Comparison of ENCODE assay signal across 1 cellular context in the genomic region with DNA sequence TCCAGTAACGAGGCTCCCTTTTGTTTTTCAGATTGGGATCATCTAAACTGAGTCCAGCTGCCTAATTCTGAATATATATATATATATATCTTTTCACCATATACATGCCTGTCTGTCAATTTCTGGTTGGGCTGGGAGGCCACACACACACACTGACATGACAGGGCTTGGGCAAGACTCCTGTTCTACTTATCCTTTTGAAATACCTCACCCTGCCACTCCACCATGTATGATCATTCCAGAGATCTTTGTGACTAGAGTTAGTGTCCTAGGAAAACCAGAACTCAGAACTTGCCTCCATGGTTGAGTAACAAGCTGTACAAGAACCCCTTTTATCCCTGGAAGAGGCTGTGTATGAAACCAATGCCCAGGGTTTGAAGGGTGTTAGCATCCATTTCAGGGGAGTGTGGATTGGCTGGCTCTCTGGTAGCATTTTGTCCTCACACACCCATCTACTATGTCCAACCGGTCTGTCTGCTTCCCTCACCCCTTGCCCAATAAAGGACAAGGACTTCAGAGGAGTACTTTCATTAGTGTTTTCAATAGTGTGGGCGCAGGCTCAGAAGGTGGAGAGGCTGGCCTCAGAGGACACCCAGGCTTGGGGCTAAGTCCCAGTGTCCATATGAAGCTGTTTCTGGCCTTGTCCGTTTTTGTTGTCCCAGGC.
TF ChIP-seq lines count a peak whose summit lies in the region.

No MANE protein-coding gene starts in this region.

TF ChIP-seq in GM12891, 5 proteins besides CTCF, POLR2A, EP300 and RAD21:
- TF ChIP-seq POU2F2 (IDR thresholded peaks at IDR 0.05; ENCODE audit: low read depth, low read length), result peak; percentile 7; the same call in 1 of the 2 replicates
